18 cellular contexts compared by ENCODE assay signal in genomic region chr5:67383451-67383850, GRCh38.
"Had no signal": no experiment of that assay in that cellular context is flagged by ENCODE, and none has a peak within 500 bp of the region (broad histone marks: within the 10 kb centered on the region; RNA-seq: fewer than 3 reads in every experiment).

No MANE protein-coding gene starts in this region.

- H3K9me3 ChIP-seq: esophagus squamous epithelium, heart left ventricle, ovary, thoracic aorta, transverse colon had no signal

- H3K27ac ChIP-seq: esophagus squamous epithelium, heart left ventricle, ovary, thoracic aorta, transverse colon had no signal

- DNase-seq: dermis blood vessel endothelial cell; esophagus squamous epithelium; heart left ventricle; hippocampal formation; islet precursor cell; mammary epithelial cell; naive thymus-derived CD4-positive, alpha-beta T cell; ovary; right cardiac atrium; stimulated activated CD4-positive, alpha-beta T cell treated with anti-CD3 and anti-CD28 coated beads, Interleukin-2, amount 100 ng/mL, for 24 hours; stimulated activated CD4-positive, alpha-beta T cell treated with anti-CD3 and anti-CD28 coated beads, Interleukin-4, amount 100 ng/mL, for 4 hours; stimulated activated naive B cell treated with anti-CD40 and anti-IgM and Interleukin-4, amounts not matched to agents 10 μg/mL and 1 μg/mL and 100 μg/mL, for 72 hours; stimulated activated naive CD8-positive, alpha-beta T cell treated with anti-CD3 and anti-CD28 coated beads, Interleukin-15, amount 100 ng/mL, for 72 hours; transverse colon had no signal

- H3K4me3 ChIP-seq: esophagus squamous epithelium, heart left ventricle, ovary, thoracic aorta, transverse colon had no signal

- ATAC-seq: heart left ventricle; left lobe of liver; naive thymus-derived CD4-positive, alpha-beta T cell; right cardiac atrium; stimulated activated naive B cell treated with anti-CD40 and anti-IgM and Interleukin-4, amounts not matched to agents 10 μg/mL and 1 μg/mL and 100 μg/mL, for 72 hours; stimulated activated naive CD8-positive, alpha-beta T cell treated with anti-CD3 and anti-CD28 coated beads, Interleukin-15, amount 100 ng/mL, for 72 hours had no signal

- H3K36me3 Mint-ChIP-seq: naive thymus-derived CD4-positive, alpha-beta T cell; stimulated activated naive B cell treated with anti-CD40 and anti-IgM and Interleukin-4, amounts not matched to agents 10 μg/mL and 1 μg/mL and 100 μg/mL, for 72 hours had no signal

- H3K4me3 Mint-ChIP-seq: central memory CD8-positive, alpha-beta T cell; naive thymus-derived CD4-positive, alpha-beta T cell; stimulated activated naive B cell treated with anti-CD40 and anti-IgM and Interleukin-4, amounts not matched to agents 10 μg/mL and 1 μg/mL and 100 μg/mL, for 72 hours; stimulated activated naive CD8-positive, alpha-beta T cell treated with anti-CD3 and anti-CD28 coated beads, Interleukin-15, amount 100 ng/mL, for 72 hours had no signal

- H3K4me1 ChIP-seq: heart left ventricle, transverse colon had no signal

- H3K9me3 Mint-ChIP-seq: stimulated activated naive B cell treated with anti-CD40 and anti-IgM and Interleukin-4, amounts not matched to agents 10 μg/mL and 1 μg/mL and 100 μg/mL, for 72 hours; stimulated activated naive CD8-positive, alpha-beta T cell treated with anti-CD3 and anti-CD28 coated beads, Interleukin-15, amount 100 ng/mL, for 72 hours had no signal

- H3K4me1 Mint-ChIP-seq: central memory CD8-positive, alpha-beta T cell; naive thymus-derived CD4-positive, alpha-beta T cell; stimulated activated naive B cell treated with anti-CD40 and anti-IgM and Interleukin-4, amounts not matched to agents 10 μg/mL and 1 μg/mL and 100 μg/mL, for 72 hours; stimulated activated naive CD8-positive, alpha-beta T cell treated with anti-CD3 and anti-CD28 coated beads, Interleukin-15, amount 100 ng/mL, for 72 hours had no signal

- H3K27me3 ChIP-seq: esophagus squamous epithelium, heart left ventricle, ovary, transverse colon had no signal

- H3K27me3 Mint-ChIP-seq: central memory CD8-positive, alpha-beta T cell; progenitor cell of endocrine pancreas; stimulated activated naive B cell treated with anti-CD40 and anti-IgM and Interleukin-4, amounts not matched to agents 10 μg/mL and 1 μg/mL and 100 μg/mL, for 72 hours; stimulated activated naive CD8-positive, alpha-beta T cell treated with anti-CD3 and anti-CD28 coated beads, Interleukin-15, amount 100 ng/mL, for 72 hours had no signal

- H3K36me3 ChIP-seq: esophagus squamous epithelium, heart left ventricle, ovary, thoracic aorta, transverse colon had no signal

- H3K27ac Mint-ChIP-seq: naive thymus-derived CD4-positive, alpha-beta T cell; progenitor cell of endocrine pancreas; stimulated activated naive B cell treated with anti-CD40 and anti-IgM and Interleukin-4, amounts not matched to agents 10 μg/mL and 1 μg/mL and 100 μg/mL, for 72 hours; stimulated activated naive CD8-positive, alpha-beta T cell treated with anti-CD3 and anti-CD28 coated beads, Interleukin-15, amount 100 ng/mL, for 72 hours had no signal
